ENCODE assay signal across 8 cellular contexts in genomic region chr2:37623971-37624897, GRCh38. TPM values are rescaled to one million over a fixed set of nuclear protein-coding genes. Genes with fewer than 3 reads are reported as not detected.
DNase-seq lines count a peak whose midpoint lies in the region; ATAC-seq, FAIRE-seq and TF ChIP-seq lines count a peak whose summit lies in the region.

No MANE protein-coding gene starts in this region.

- no peak for TF ChIP-seq POLR2A in lower leg skin (IDR thresholded peaks at IDR 0.05)

- 77 to 80% methylated on average over 8 of the region's 8 CpGs for WGBS in lower leg skin, 2 donors

- peaks cover 0 to 30% of the 10 kb centered on the region in 2 donors for H3K4me1 ChIP-seq in left lung

- ATAC-seq in HG02623 (IDR thresholded peaks at IDR 0.05; ENCODE audit: unreplicated experiment), result peak; percentile 87
- ATAC-seq in left lung, result peak; percentile 54
- ATAC-seq in omental fat pad (ENCODE audit: low FRiP score), result no peak

- FAIRE-seq in RCC 7860 (lab: Jason Lieb, UNC), result peak; percentile 63

- no peaks in the 10 kb centered on the region for H3K36me3 ChIP-seq in left lung

- H3K9me3 ChIP-seq in left lung, result no peaks in the 10 kb centered on the region

- intact Hi-C loops in left lung (cut with DNase I) (no loop called here), lower leg skin (cut with DNase I; ENCODE audit: low total_unique reads) (loop anchor here (2.0 kb wide), 1 partner anchor 51 kb away; no protein-coding TSS in a partner anchor)

- no peak overlapping the region for H3K4me3 ChIP-seq in left lung
- no peak overlapping the region for H3K4me3 ChIP-seq in lower leg skin (ENCODE audit: low read depth, poor library complexity, severe bottlenecking)

- H3K27ac ChIP-seq in left lung, result peak overlapping the region in 1 of 2 donors; percentile 39

- no peak for TF ChIP-seq CTCF in left lung (IDR thresholded peaks at IDR 0.05)
- TF ChIP-seq CTCF in lower leg skin (IDR thresholded peaks at IDR 0.05), result no peak
- no peak for TF ChIP-seq CTCF in omental fat pad (IDR thresholded peaks at IDR 0.05)

- DNase-seq in activated CD8-positive, alpha-beta memory T cell treated with anti-CD3 and anti-CD28 coated beads for 24 hours, result peak; percentile 78
- DNase-seq in activated CD8-positive, alpha-beta memory T cell treated with anti-CD3 and anti-CD28 coated beads, Interleukin-2, amount 50 U/mL, for 4 hours, result no peak
- peak; percentile 66 for DNase-seq in RCC 7860 (ENCODE audit: low spot score)
- DNase-seq in left lung, result no peak
- no peak for DNase-seq in lower leg skin (ENCODE audit: low spot score in 2 of 2)
- no peak for DNase-seq in omental fat pad (ENCODE audit: low spot score)
- DNase-seq in germinal center (ENCODE audit: low spot score), result no peak

- H3K27me3 ChIP-seq in left lung, result no peaks in the 10 kb centered on the region

RNA-seq across cellular contexts. Expression of gene CDC42EP3, which starts 47.2 kb away (rescaled TPM):
- total RNA-seq in left lung (10 to 100 TPM; 37.7 to 53.8 TPM), lower leg skin (10 to 100 TPM; 14.0 to 42.6 (median 28.7) TPM), omental fat pad (10 to 100 TPM; 12.1 to 54.9 (median 29.9) TPM)

Comparison
In these comparisons a context has a peak if more than half of its experiments do, and no peak if none do; other contexts are left out.
1. DNase-seq: peak in activated CD8-positive, alpha-beta memory T cell treated with anti-CD3 and anti-CD28 coated beads for 24 hours (single experiment) and RCC 7860 (single experiment); none in activated CD8-positive, alpha-beta memory T cell treated with anti-CD3 and anti-CD28 coated beads, Interleukin-2, amount 50 U/mL, for 4 hours (single experiment), left lung (0 of 2), lower leg skin (0 of 2), omental fat pad (single experiment) and germinal center (single experiment).